Comparison of ENCODE assay signal across 1 cellular context in genomic region chr11:61174275-61174674, GRCh38.
TF ChIP-seq lines count a peak whose summit lies in the region.

No MANE protein-coding gene starts in this region.

TF ChIP-seq in HepG2, 621 proteins besides CTCF, POLR2A, EP300 and RAD21:
- TF ChIP-seq ATF7 (IDR thresholded peaks at IDR 0.05) (0 out of 2 replicates have a peak, but pooled peaks have one; percentile 7), ATF7 (CRISPR knock-in tag; IDR thresholded peaks at IDR 0.05) (no peak), SRSF1 (optimal IDR thresholded peaks at IDR 0.05; ENCODE audit: low read depth, low read length) (no peak), MIXL1 (CRISPR knock-in tag; IDR thresholded peaks at IDR 0.05) (no peak), RAD51 (IDR thresholded peaks at IDR 0.05; ENCODE audit: borderline replicate concordance) (no peak), ZBTB20 (CRISPR knock-in tag; IDR thresholded peaks at IDR 0.05; ENCODE audit: borderline replicate concordance, low read depth) (no peak), ZNF446 (CRISPR knock-in tag; IDR thresholded peaks at IDR 0.05) (no peak)
- TF ChIP-seq, protein P1, sequence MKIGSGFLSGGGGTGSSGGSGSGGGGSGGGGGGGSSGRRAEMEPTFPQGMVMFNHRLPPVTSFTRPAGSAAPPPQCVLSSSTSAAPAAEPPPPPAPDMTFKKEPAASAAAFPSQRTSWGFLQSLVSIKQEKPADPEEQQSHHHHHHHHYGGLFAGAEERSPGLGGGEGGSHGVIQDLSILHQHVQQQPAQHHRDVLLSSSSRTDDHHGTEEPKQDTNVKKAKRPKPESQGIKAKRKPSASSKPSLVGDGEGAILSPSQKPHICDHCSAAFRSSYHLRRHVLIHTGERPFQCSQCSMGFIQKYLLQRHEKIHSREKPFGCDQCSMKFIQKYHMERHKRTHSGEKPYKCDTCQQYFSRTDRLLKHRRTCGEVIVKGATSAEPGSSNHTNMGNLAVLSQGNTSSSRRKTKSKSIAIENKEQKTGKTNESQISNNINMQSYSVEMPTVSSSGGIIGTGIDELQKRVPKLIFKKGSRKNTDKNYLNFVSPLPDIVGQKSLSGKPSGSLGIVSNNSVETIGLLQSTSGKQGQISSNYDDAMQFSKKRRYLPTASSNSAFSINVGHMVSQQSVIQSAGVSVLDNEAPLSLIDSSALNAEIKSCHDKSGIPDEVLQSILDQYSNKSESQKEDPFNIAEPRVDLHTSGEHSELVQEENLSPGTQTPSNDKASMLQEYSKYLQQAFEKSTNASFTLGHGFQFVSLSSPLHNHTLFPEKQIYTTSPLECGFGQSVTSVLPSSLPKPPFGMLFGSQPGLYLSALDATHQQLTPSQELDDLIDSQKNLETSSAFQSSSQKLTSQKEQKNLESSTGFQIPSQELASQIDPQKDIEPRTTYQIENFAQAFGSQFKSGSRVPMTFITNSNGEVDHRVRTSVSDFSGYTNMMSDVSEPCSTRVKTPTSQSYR (CRISPR knock-in tag; IDR thresholded peaks at IDR 0.05; ENCODE audit: borderline replicate concordance), result no peak
TF ChIP-seq in HepG2: peak in this region for 1.
